ENCODE assay signal across 25 cellular contexts in the genomic region with DNA sequence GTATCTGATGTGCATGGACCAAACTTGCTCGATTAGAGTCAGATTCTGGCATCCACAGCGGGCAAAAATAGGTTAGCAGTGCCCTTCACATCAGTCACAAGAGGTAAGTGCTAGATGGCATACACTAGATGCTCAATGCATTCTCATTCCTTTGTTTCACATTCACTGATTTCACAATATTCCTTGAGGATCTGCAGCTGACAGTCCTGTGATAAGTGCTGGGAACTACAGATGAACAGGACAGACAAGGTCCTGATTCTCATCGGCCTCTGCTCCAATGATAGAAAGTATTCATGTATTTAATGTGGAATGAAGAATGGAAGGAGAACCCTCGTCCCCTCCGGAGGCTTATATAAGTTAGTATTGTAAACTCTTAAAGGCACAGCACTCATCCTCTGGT.
"Had no signal": no experiment of that assay in that cellular context is flagged by ENCODE, and none has a peak within 500 bp of the region (broad histone marks: within the 10 kb centered on the region; RNA-seq: fewer than 3 reads in every experiment).

No MANE protein-coding gene starts in this region.

- H3K4me2 ChIP-seq: hepatocyte had no signal

- H3K36me3 Mint-ChIP-seq: memory B cell; naive thymus-derived CD4-positive, alpha-beta T cell; natural killer cell treated with Interleukin-12 subunit alpha and Interleukin-12 subunit beta and Interleukin-15 and Interleukin-18, amount 100 ng/mL, for 72 hours; stimulated activated effector memory CD8-positive, alpha-beta T cell treated with anti-CD3 and anti-CD28 coated beads, Interleukin-12 subunit alpha, Interleukin-12 subunit beta, amount 100 ng/mL, for 72 hours had no signal

- H3K27ac Mint-ChIP-seq: memory B cell; naive thymus-derived CD4-positive, alpha-beta T cell; natural killer cell treated with Interleukin-12 subunit alpha and Interleukin-12 subunit beta and Interleukin-15 and Interleukin-18, amount 100 ng/mL, for 72 hours; stimulated activated effector memory CD8-positive, alpha-beta T cell treated with anti-CD3 and anti-CD28 coated beads, Interleukin-12 subunit alpha, Interleukin-12 subunit beta, amount 100 ng/mL, for 72 hours; stimulated activated naive CD8-positive, alpha-beta T cell treated with anti-CD3 and anti-CD28 coated beads, Interleukin-15, amount 100 ng/mL, for 72 hours had no signal

- H3K4me1 Mint-ChIP-seq: naive thymus-derived CD4-positive, alpha-beta T cell; stimulated activated effector memory CD8-positive, alpha-beta T cell treated with anti-CD3 and anti-CD28 coated beads, Interleukin-12 subunit alpha, Interleukin-12 subunit beta, amount 100 ng/mL, for 72 hours; stimulated activated naive CD8-positive, alpha-beta T cell treated with anti-CD3 and anti-CD28 coated beads, Interleukin-15, amount 100 ng/mL, for 72 hours had no signal

- H3K27me3 ChIP-seq: hepatocyte, pancreas, sigmoid colon, spleen, transverse colon, upper lobe of right lung had no signal

- H3K36me3 ChIP-seq: heart right ventricle, left ventricle myocardium inferior, pancreas, prostate gland, sigmoid colon, spleen, transverse colon, upper lobe of right lung had no signal

- H2AFZ ChIP-seq: hepatocyte had no signal

- H3K4me3 Mint-ChIP-seq: memory B cell; naive thymus-derived CD4-positive, alpha-beta T cell; natural killer cell treated with Interleukin-12 subunit alpha and Interleukin-12 subunit beta and Interleukin-15 and Interleukin-18, amount 100 ng/mL, for 72 hours; stimulated activated effector memory CD8-positive, alpha-beta T cell treated with anti-CD3 and anti-CD28 coated beads, Interleukin-12 subunit alpha, Interleukin-12 subunit beta, amount 100 ng/mL, for 72 hours; stimulated activated naive CD8-positive, alpha-beta T cell treated with anti-CD3 and anti-CD28 coated beads, Interleukin-15, amount 100 ng/mL, for 72 hours had no signal

- H3K9me3 Mint-ChIP-seq: naive thymus-derived CD4-positive, alpha-beta T cell; natural killer cell treated with Interleukin-12 subunit alpha and Interleukin-12 subunit beta and Interleukin-15 and Interleukin-18, amount 100 ng/mL, for 72 hours; stimulated activated effector memory CD8-positive, alpha-beta T cell treated with anti-CD3 and anti-CD28 coated beads, Interleukin-12 subunit alpha, Interleukin-12 subunit beta, amount 100 ng/mL, for 72 hours; stimulated activated naive CD8-positive, alpha-beta T cell treated with anti-CD3 and anti-CD28 coated beads, Interleukin-15, amount 100 ng/mL, for 72 hours had no signal

- H3K9me3 ChIP-seq: heart right ventricle, left ventricle myocardium inferior, mucosa of descending colon, pancreas, prostate gland, sigmoid colon, spleen, transverse colon, upper lobe of right lung had no signal

- DNase-seq: heart right ventricle; islet precursor cell; left ventricle myocardium inferior; midbrain; mucosa of descending colon; naive thymus-derived CD4-positive, alpha-beta T cell; pancreas; posterior cingulate gyrus; retina; right cardiac atrium; sigmoid colon; small intestine; spleen; stimulated activated CD4-positive, alpha-beta T cell treated with anti-CD3 and anti-CD28 coated beads, Interleukin-4, amount 100 ng/mL, for 24 hours; stimulated activated naive CD4-positive, alpha-beta T cell; stimulated activated naive CD8-positive, alpha-beta T cell treated with anti-CD3 and anti-CD28 coated beads, Interleukin-15, amount 100 ng/mL, for 72 hours; substantia nigra; transverse colon; upper lobe of right lung had no signal

- H3K27ac ChIP-seq: heart right ventricle, hepatocyte, left ventricle myocardium inferior, pancreas, prostate gland, sigmoid colon, spleen, transverse colon, upper lobe of right lung had no signal

- H3K79me2 ChIP-seq: hepatocyte had no signal

- H3K4me1 ChIP-seq: heart right ventricle, left ventricle myocardium inferior, pancreas, prostate gland, sigmoid colon, spleen, transverse colon, upper lobe of right lung had no signal

- FAIRE-seq: pancreas, small intestine, urothelium cell line had no signal

- ATAC-seq: heart right ventricle; mucosa of descending colon; naive thymus-derived CD4-positive, alpha-beta T cell; natural killer cell treated with Interleukin-12 subunit alpha and Interleukin-12 subunit beta and Interleukin-15 and Interleukin-18, amount 100 ng/mL, for 72 hours; pancreas; right cardiac atrium; stimulated activated effector memory CD8-positive, alpha-beta T cell treated with anti-CD3 and anti-CD28 coated beads, Interleukin-12 subunit alpha, Interleukin-12 subunit beta, amount 100 ng/mL, for 72 hours; stimulated activated naive CD8-positive, alpha-beta T cell treated with anti-CD3 and anti-CD28 coated beads, Interleukin-15, amount 100 ng/mL, for 72 hours; upper lobe of right lung had no signal

- H3K4me3 ChIP-seq: heart right ventricle, hepatocyte, left ventricle myocardium inferior, mucosa of descending colon, pancreas, prostate gland, sigmoid colon, spleen, transverse colon, upper lobe of right lung had no signal
